In genomic region chr12:10362828-10363664, GRCh38 we compare ENCODE assay signal across 9 cellular contexts. TPM values are rescaled to one million over a fixed set of nuclear protein-coding genes. Genes with fewer than 3 reads are reported as not detected.
DNase-seq lines count a peak whose midpoint lies in the region; ATAC-seq and TF ChIP-seq lines count a peak whose summit lies in the region.
"Had no signal": no experiment of that assay in that cellular context is flagged by ENCODE, and none has a peak within 500 bp of the region (broad histone marks: within the 10 kb centered on the region; RNA-seq: fewer than 3 reads in every experiment).

No MANE protein-coding gene starts in this region.

- no peak overlapping the region for H2BK120ac ChIP-seq in neuronal stem cell (ENCODE audit: low read depth, low read length)

- H3K4me2 ChIP-seq in neuronal stem cell (ENCODE audit: insufficient read depth, low read length, poor library complexity, severe bottlenecking), result no peak overlapping the region

- no peaks in the 10 kb centered on the region for H3K27me3 ChIP-seq in CD8-positive, alpha-beta T cell (ENCODE audit: insufficient read depth, low read length)
- peaks cover 0 to 2% (median 0%) of the 10 kb centered on the region in 45 donors for H3K27me3 ChIP-seq in dorsolateral prefrontal cortex
- H3K27me3 ChIP-seq in neuronal stem cell (ENCODE audit: control insufficient read depth in 3 of 3, insufficient read depth in 3 of 3, low read depth in 1 of 3, low read length in 3 of 3), result no peaks in the 10 kb centered on the region

- no peak overlapping the region for H2BK15ac ChIP-seq in neuronal stem cell (ENCODE audit: low read length)

- intact Hi-C loops in CD8-positive, alpha-beta T cell (cut with DNase I, micrococcal nuclease), result loop anchor here (5.0 to 10.0 kb wide), 4 partner anchors 151 to 608 kb away; partner anchors contain the start of genes CLEC2B (in 1 of the 2), GABARAPL1 (in 1 of the 2) and MAGOHB (in 1 of the 2)
- intact Hi-C loops in dorsolateral prefrontal cortex (cut with DNase I), result loop anchor here (5.0 to 10.0 kb wide), 2 partner anchors 134 to 148 kb away; partner anchors contain the start of gene GABARAPL1 (in 2 of the 2)
- intact Hi-C loops in head of caudate nucleus (cut with DNase I), result loop anchor here (10.0 kb wide), 1 partner anchor 202 kb away; no protein-coding TSS in a partner anchor

- no peak overlapping the region for H3K4me3 Mint-ChIP-seq in CD8-positive, alpha-beta T cell

- H3K23ac ChIP-seq in neuronal stem cell (ENCODE audit: low read depth, low read length, poor library complexity), result no peak overlapping the region

- H3K79me1 ChIP-seq in neuronal stem cell (ENCODE audit: low read depth, low read length), result no peaks in the 10 kb centered on the region

- no peaks in the 10 kb centered on the region for H3K27me3 Mint-ChIP-seq in CD8-positive, alpha-beta T cell (ENCODE audit: low read depth)

- H2AK5ac ChIP-seq in neuronal stem cell (ENCODE audit: low read depth, low read length), result no peak overlapping the region

- peak overlapping the region; percentile 94 for H2AFZ ChIP-seq in neuronal stem cell (ENCODE audit: low read length)

- H3K4me1 ChIP-seq in CD8-positive, alpha-beta T cell (ENCODE audit: insufficient read depth, low read length), result peaks cover 74% of the 10 kb centered on the region
- peaks cover 7 to 26% of the 10 kb centered on the region in 2 donors for H3K4me1 ChIP-seq in neuronal stem cell (ENCODE audit: control insufficient read depth in 2 of 2, insufficient read depth in 1 of 2, low read depth in 1 of 2, low read length in 2 of 2)

- peak overlapping the region; percentile 9 for H3K27ac ChIP-seq in CD8-positive, alpha-beta T cell (ENCODE audit: low read depth, low read length)
- H3K27ac ChIP-seq in dorsolateral prefrontal cortex (peak overlapping the region; percentile 19 to 100 (median 99)), neuronal stem cell (replicated peaks; ENCODE audit: low read length) (no peak overlapping the region)

- H2BK5ac ChIP-seq in neuronal stem cell (ENCODE audit: low read length), result no peak overlapping the region

- peaks cover 47% of the 10 kb centered on the region for H3K36me3 Mint-ChIP-seq in CD8-positive, alpha-beta T cell

- H3K14ac ChIP-seq in neuronal stem cell (ENCODE audit: low read length), result no peak overlapping the region

- H4K91ac ChIP-seq in neuronal stem cell (ENCODE audit: low read depth, low read length, poor library complexity), result no peak overlapping the region

- no peaks in the 10 kb centered on the region for H3K9me3 ChIP-seq in CD8-positive, alpha-beta T cell (ENCODE audit: low read length)
- H3K9me3 ChIP-seq in neuronal stem cell (replicated peaks in 1 of 2; ENCODE audit: control insufficient read depth in 2 of 2, insufficient read depth in 1 of 2, low read depth in 1 of 2, low read length in 2 of 2), result peaks cover 0 to 4% of the 10 kb centered on the region in 2 donors

- DNase-seq in CD8-positive, alpha-beta T cell, result no peak
- DNase-seq in MV-4-11 (lab: John Stamatoyannopoulos, UW), result peak; percentile 67
- DNase-seq in dorsolateral prefrontal cortex, result no peak
- DNase-seq in neuronal stem cell (ENCODE audit: low spot score), result no peak
- DNase-seq in NCI-H226, result no peak
- no peak for DNase-seq in AG08396 (ENCODE audit: low spot score)
- DNase-seq in stimulated activated CD8-positive, alpha-beta memory T cell treated with anti-CD3 and anti-CD28 coated beads, Interleukin-4, amount 100 ng/mL, for 48 hours, result no peak
- no peak for DNase-seq in head of caudate nucleus

- TF ChIP-seq CTCF in CD8-positive, alpha-beta T cell (IDR thresholded peaks at IDR 0.05), result no peak
- TF ChIP-seq CTCF in dorsolateral prefrontal cortex (IDR thresholded peaks at IDR 0.05 in 54 of 56, conservative IDR thresholded peaks at IDR 0.05 in 2 of 56; ENCODE audit: low read depth in 1 of 56, partially characterized antibody in 56 of 56), result no peak

- H2BK12ac ChIP-seq in neuronal stem cell (ENCODE audit: low read length), result no peak overlapping the region

- peaks cover 2% of the 10 kb centered on the region for H3K9me3 Mint-ChIP-seq in CD8-positive, alpha-beta T cell

- H3K9ac ChIP-seq in neuronal stem cell (ENCODE audit: low read depth, low read length, poor library complexity), result no peak overlapping the region

- no peak overlapping the region for H3K18ac ChIP-seq in neuronal stem cell (ENCODE audit: low read length)

- peaks cover 35% of the 10 kb centered on the region for H3K4me1 Mint-ChIP-seq in CD8-positive, alpha-beta T cell (ENCODE audit: low read depth)

- POLR2A ChIA-PET in CD8-positive, alpha-beta T cell (lab: Charles Lee), result interaction anchor here (0.6 to 4.3 kb wide), 5 partner anchors 24 to 303 kb away, joined by 3 to 43 read pairs (median 3); no protein-coding TSS in a partner anchor

- CTCF ChIA-PET in CD8-positive, alpha-beta T cell (lab: Charles Lee), result no interaction called here

- peaks cover 8% of the 10 kb centered on the region for H3K36me3 ChIP-seq in CD8-positive, alpha-beta T cell (ENCODE audit: insufficient read depth, low read length)
- no peaks in the 10 kb centered on the region for H3K36me3 ChIP-seq in neuronal stem cell (replicated peaks in 1 of 2; ENCODE audit: control insufficient read depth in 2 of 2, insufficient read depth in 2 of 2, low read length in 2 of 2)

- H4K8ac ChIP-seq in neuronal stem cell (ENCODE audit: low read depth, low read length), result no peak overlapping the region

- no peak for ATAC-seq in CD8-positive, alpha-beta T cell

- no CpG with 5 or more reads among the region's 9 CpGs for WGBS in neuronal stem cell (ENCODE audit: extremely low coverage in 2 of 2, insufficient read length in 2 of 2, insufficient replicate concordance in 1 of 2), 2 donors

- no peak overlapping the region for H3K27ac Mint-ChIP-seq in CD8-positive, alpha-beta T cell

- peak overlapping the region; percentile 60 for H3K4me3 ChIP-seq in CD8-positive, alpha-beta T cell (ENCODE audit: low read depth, low read length)
- H3K4me3 ChIP-seq in dorsolateral prefrontal cortex (peak overlapping the region in 42 of 59 donors; percentile 58 to 85 (median 75)), neuronal stem cell (ENCODE audit: low read length in 2 of 2) (no peak overlapping the region)

- no peak overlapping the region for H3K4ac ChIP-seq in neuronal stem cell (ENCODE audit: low read length)

RNA-seq across cellular contexts. Expression of gene KLRK1, which starts 26.8 kb away (rescaled TPM):
- total RNA-seq in CD8-positive, alpha-beta T cell, result 100 to 1,000 TPM; 238 to 242 TPM
- total RNA-seq in dorsolateral prefrontal cortex, result 1 to 10 TPM in 41 of 120 experiments, under 1 TPM in 61, not detected in 18; 0.26 to 2.9 (median 0.90) TPM
- not detected for polyA plus RNA-seq in neuronal stem cell (2013, experiment 1 of 2)
- not detected for polyA plus RNA-seq in neuronal stem cell (2013, experiment 2 of 2)

RNA-seq across cellular contexts. Expression of gene KLRC4, which starts 46.5 kb away (rescaled TPM):
- total RNA-seq in CD8-positive, alpha-beta T cell, result 10 to 100 TPM; 14.3 to 16.0 TPM
- total RNA-seq in dorsolateral prefrontal cortex, result 1 to 10 TPM in 85 of 120 experiments, under 1 TPM in 19, not detected in 16; 0.48 to 6.1 (median 1.6) TPM
- polyA plus RNA-seq in neuronal stem cell (2013, experiment 1 of 2), result not detected
- not detected for polyA plus RNA-seq in neuronal stem cell (2013, experiment 2 of 2)

RNA-seq across cellular contexts. Expression of gene KLRD1, which starts 55.4 kb away (rescaled TPM):
- 10 to 100 TPM; 12.3 to 13.1 TPM for total RNA-seq in CD8-positive, alpha-beta T cell
- total RNA-seq in dorsolateral prefrontal cortex, result 1 to 10 TPM in 106 of 120 experiments, under 1 TPM in 14; 0.42 to 8.8 (median 1.9) TPM
- polyA plus RNA-seq in neuronal stem cell (2013, experiment 1 of 2), result 0.08 TPM
- 0.08 TPM for polyA plus RNA-seq in neuronal stem cell (2013, experiment 2 of 2)

RNA-seq across cellular contexts. Expression of gene KLRC3, which starts 57.3 kb away (rescaled TPM):
- total RNA-seq in CD8-positive, alpha-beta T cell, result 1 to 10 TPM; 5.2 to 6.2 TPM
- total RNA-seq in dorsolateral prefrontal cortex, result 1 to 10 TPM in 70 of 120 experiments, under 1 TPM in 24, not detected in 26; 0.55 to 4.4 (median 1.4) TPM
- polyA plus RNA-seq in neuronal stem cell (2013, experiment 1 of 2), result not detected
- polyA plus RNA-seq in neuronal stem cell (2013, experiment 2 of 2), result not detected
- total RNA-seq: sciatic nerve had no signal

Comparison
In these comparisons a context has a peak if more than half of its experiments do, and no peak if none do; other contexts are left out.
1. H3K4me3 ChIP-seq: peak in CD8-positive, alpha-beta T cell (single experiment) and dorsolateral prefrontal cortex (42 of 59); none in neuronal stem cell (0 of 2).
2. RNA of gene KLRK1, which starts 26.8 kb away (total RNA-seq): 238 to 242 TPM in CD8-positive, alpha-beta T cell; 0.26 to 2.9 TPM in dorsolateral prefrontal cortex; every median in the first group is over 10 times any median in the second.